12 cellular contexts compared by ENCODE assay signal in the genomic region with DNA sequence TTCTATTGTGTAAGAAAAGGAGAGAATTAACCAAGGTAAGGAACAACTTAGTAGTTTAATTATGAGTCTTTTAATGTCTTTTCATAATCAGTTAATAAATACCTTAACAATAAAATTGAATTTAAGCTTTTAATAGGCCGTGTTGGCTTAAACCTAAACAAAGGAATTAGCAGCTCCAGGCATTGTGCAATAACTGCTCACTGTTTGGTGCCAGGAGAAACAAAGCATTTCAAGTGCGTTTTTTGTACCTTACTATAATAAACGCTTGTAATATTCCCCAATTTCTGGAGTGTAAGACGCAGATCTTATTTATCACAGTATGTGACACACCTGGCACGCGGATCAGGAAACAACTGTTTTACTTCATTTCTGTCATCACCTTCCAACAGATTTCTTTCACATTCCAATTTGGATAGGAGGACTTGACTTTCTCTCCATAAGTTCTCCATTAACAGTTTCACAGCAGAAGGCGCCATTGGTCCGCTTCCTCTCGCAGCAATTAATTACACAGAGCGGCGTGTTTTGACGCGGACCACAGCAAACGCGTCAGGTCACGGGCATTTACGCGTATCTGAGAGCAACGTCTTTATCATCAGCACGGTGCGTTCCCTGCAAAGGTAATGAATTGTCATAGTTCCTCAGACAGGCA.
DNase-seq lines count a peak whose midpoint lies in the region; ATAC-seq, FAIRE-seq and TF ChIP-seq lines count a peak whose summit lies in the region.
"Had no signal": no experiment of that assay in that cellular context is flagged by ENCODE, and none has a peak within 500 bp of the region (broad histone marks: within the 10 kb centered on the region; RNA-seq: fewer than 3 reads in every experiment).

No MANE protein-coding gene starts in this region.

- no peak overlapping the region for H3K4ac ChIP-seq in IMR-90 (ENCODE audit: low read depth, low read length)

- no peaks in the 10 kb centered on the region for H3K9me3 Mint-ChIP-seq in astrocyte (ENCODE audit: unreplicated experiment)
- peaks cover 2 to 7% of the 10 kb centered on the region in 2 donors for H3K9me3 Mint-ChIP-seq in effector memory CD8-positive, alpha-beta T cell
- H3K9me3 Mint-ChIP-seq: activated T-helper 1 cell treated with anti-CD3 and anti-CD28 coated beads, Interleukin-12 subunit alpha, Interleukin-12 subunit beta, Interleukin-2, Interleukin-4 antibody, amounts not matched to agents 30 ng/mL and 10 ng/mL and 1 ng/mL, durations not matched to agents 14 hours and 24 hours and 36 hours had no signal

- no peak overlapping the region for H3K56ac ChIP-seq in IMR-90 (ENCODE audit: extremely low read depth, insufficient read depth, low read length)

- TF ChIP-seq RAD21 in IMR-90 (IDR thresholded peaks at IDR 0.05; ENCODE audit: low read length), result no peak

- H3K9ac ChIP-seq in IMR-90 (ENCODE audit: low read depth, low read length) (no peak overlapping the region), astrocyte (ENCODE audit: low read length) (no peak overlapping the region), subcutaneous abdominal adipose tissue (ENCODE audit: low read length in 5 of 5) (no peak overlapping the region)

- H2BK15ac ChIP-seq in IMR-90 (ENCODE audit: low read depth, low read length), result no peak overlapping the region

- no peaks in the 10 kb centered on the region for H3K36me3 Mint-ChIP-seq in astrocyte (ENCODE audit: low read depth, unreplicated experiment)
- H3K36me3 Mint-ChIP-seq in effector memory CD8-positive, alpha-beta T cell (ENCODE audit: insufficient read depth), result peaks cover 2% of the 10 kb centered on the region

- H3K4me3 ChIP-seq in IMR-90 (ENCODE audit: insufficient read depth, low read depth, low read length) (no peak overlapping the region), astrocyte (ENCODE audit: insufficient read depth, low read depth, low read length) (no peak overlapping the region), subcutaneous abdominal adipose tissue (ENCODE audit: low read depth in 1 of 5, low read length in 5 of 5) (peak overlapping the region; percentile 7 to 65 (median 44)), H7 (ENCODE audit: insufficient read depth, low read depth, low read length) (no peak overlapping the region)
- H3K4me3 ChIP-seq: body of pancreas had no signal

- POLR2A ChIA-PET in IMR-90 (lab: Charles Lee; ENCODE audit: unreplicated experiment), result no interaction called here

- no peaks in the 10 kb centered on the region for H3K36me3 ChIP-seq in IMR-90 (ENCODE audit: control insufficient read depth, insufficient read depth, low read length)
- no peaks in the 10 kb centered on the region for H3K36me3 ChIP-seq in astrocyte (ENCODE audit: insufficient read depth, low read length)
- H3K36me3 ChIP-seq in subcutaneous abdominal adipose tissue (ENCODE audit: control insufficient read depth in 5 of 5, insufficient read depth in 5 of 5, low read length in 5 of 5), result no peaks in the 10 kb centered on the region
- H3K36me3 ChIP-seq in H7 (replicated peaks; ENCODE audit: control insufficient read depth, insufficient read depth, low read length), result no peaks in the 10 kb centered on the region

- peaks cover 6% of the 10 kb centered on the region for H3K27me3 Mint-ChIP-seq in astrocyte (ENCODE audit: low read depth, unreplicated experiment)
- H3K27me3 Mint-ChIP-seq in effector memory CD8-positive, alpha-beta T cell, result no peaks in the 10 kb centered on the region

- H2AFZ ChIP-seq in IMR-90 (replicated peaks; ENCODE audit: low read length, poor library complexity) (peak overlapping the region; percentile 40), astrocyte (ENCODE audit: low read depth, low read length) (peak overlapping the region; percentile 46)

- no peaks in the 10 kb centered on the region for H3K79me1 ChIP-seq in IMR-90 (ENCODE audit: low read depth in 1 of 2, low read length in 2 of 2)

- dilution Hi-C loops in IMR-90 (cut with HindIII; ENCODE audit: low sequenced_read_pairs, unreplicated experiment), result no loop called here

- ATAC-seq in IMR-90 (ENCODE audit: low read depth), result no peak
- peak; percentile 47 for ATAC-seq in left ventricle myocardium superior
- no peak for ATAC-seq in effector memory CD8-positive, alpha-beta T cell (replicated peaks)
- no peak for ATAC-seq in HG03039 (IDR thresholded peaks at IDR 0.05; ENCODE audit: unreplicated experiment)
- ATAC-seq: body of pancreas had no signal

- FAIRE-seq in astrocyte (lab: Jason Lieb, UNC), result no peak
- FAIRE-seq: HTR-8/SVneo had no signal

- H3K18ac ChIP-seq in IMR-90 (ENCODE audit: low read depth, low read length), result no peak overlapping the region

- H3K79me2 ChIP-seq in astrocyte (ENCODE audit: insufficient read depth, low read length), result no peaks in the 10 kb centered on the region

- CTCF ChIA-PET in IMR-90 (lab: Yijun Ruan, JAX), result no interaction called here

- H2AK5ac ChIP-seq in IMR-90 (ENCODE audit: low read depth, low read length), result no peak overlapping the region

- whole genome bisulfite sequencing in IMR-90 (ENCODE audit: extremely low coverage in 2 of 2, insufficient read length in 1 of 2), 2 experiments, result no CpG with 5 or more reads among the region's 21 CpGs

- peaks cover 2% of the 10 kb centered on the region for H3K27me3 ChIP-seq in IMR-90 (ENCODE audit: control insufficient read depth, insufficient read depth, low read length)
- no peaks in the 10 kb centered on the region for H3K27me3 ChIP-seq in astrocyte (ENCODE audit: insufficient read depth, low read length)
- peaks cover 0 to 3% (median 0%) of the 10 kb centered on the region in 5 donors for H3K27me3 ChIP-seq in subcutaneous abdominal adipose tissue (ENCODE audit: control insufficient read depth in 5 of 5, insufficient read depth in 4 of 5, low read length in 5 of 5)
- H3K27me3 ChIP-seq in H7 (ENCODE audit: control insufficient read depth, insufficient read depth, low read length), result no peaks in the 10 kb centered on the region
- H3K27me3 ChIP-seq: body of pancreas had no signal

- DNase-seq in IMR-90 (no peak), astrocyte (ENCODE audit: low read depth) (no peak), left ventricle myocardium superior (peak; percentile 26), H7 (no peak)
- DNase-seq in effector memory CD8-positive, alpha-beta T cell, result no peak
- DNase-seq: activated CD4-positive, alpha-beta T cell treated with anti-CD3 and anti-CD28 coated beads for 4 hours; body of pancreas; NCI-H146 had no signal

- no peak overlapping the region for H3K14ac ChIP-seq in IMR-90 (replicated peaks; ENCODE audit: low read depth, low read length)

- intact Hi-C loops in IMR-90 (cut with micrococcal nuclease) (no loop called here), left ventricle myocardium superior (cut with micrococcal nuclease) (no loop called here)

- H3K4me1 ChIP-seq in IMR-90 (ENCODE audit: control insufficient read depth, insufficient read depth, low read length) (no peaks in the 10 kb centered on the region), astrocyte (ENCODE audit: insufficient read depth, low read length) (no peaks in the 10 kb centered on the region), subcutaneous abdominal adipose tissue (ENCODE audit: control insufficient read depth in 5 of 5, insufficient read depth in 5 of 5, low read length in 5 of 5) (peaks cover 0 to 10% (median 7%) of the 10 kb centered on the region in 5 donors)
- H3K4me1 ChIP-seq: body of pancreas had no signal

- no peak for TF ChIP-seq POLR2A in IMR-90 (IDR thresholded peaks at IDR 0.05; ENCODE audit: low read depth, low read length)

- in situ Hi-C loops in IMR-90 (cut with MboI; ENCODE audit: low sequenced_read_pairs), result no loop called here

- peaks cover 2% of the 10 kb centered on the region for H3K4me1 Mint-ChIP-seq in astrocyte (ENCODE audit: low read depth, unreplicated experiment)
- no peaks in the 10 kb centered on the region for H3K4me1 Mint-ChIP-seq in effector memory CD8-positive, alpha-beta T cell (ENCODE audit: low read depth in 2 of 2)

- H2BK5ac ChIP-seq in IMR-90 (ENCODE audit: low read depth, low read length, poor library complexity, severe bottlenecking), result no peak overlapping the region

- H4K8ac ChIP-seq in IMR-90 (ENCODE audit: low read depth in 2 of 2, low read length in 2 of 2), result no peak overlapping the region

- no peak overlapping the region for H2AK9ac ChIP-seq in IMR-90 (replicated peaks; ENCODE audit: low read depth, low read length, poor library complexity)

- no peak overlapping the region for H3K4me3 Mint-ChIP-seq in astrocyte (ENCODE audit: unreplicated experiment)
- H3K4me3 Mint-ChIP-seq in effector memory CD8-positive, alpha-beta T cell, result no peak overlapping the region
- H3K4me3 Mint-ChIP-seq: activated T-helper 1 cell treated with anti-CD3 and anti-CD28 coated beads, Interleukin-12 subunit alpha, Interleukin-12 subunit beta, Interleukin-2, Interleukin-4 antibody, amounts not matched to agents 30 ng/mL and 10 ng/mL and 1 ng/mL, durations not matched to agents 14 hours and 24 hours and 36 hours had no signal

- no peak overlapping the region for H3K23ac ChIP-seq in IMR-90 (ENCODE audit: low read depth, low read length)

- BruUV-seq in IMR-90 (replicated peaks; lab: Mats Ljungman, UMichigan), result no TSS peak

- H3K9me3 ChIP-seq in IMR-90 (ENCODE audit: control insufficient read depth, insufficient read depth, low read length) (no peaks in the 10 kb centered on the region), astrocyte (ENCODE audit: insufficient read depth, low read depth, low read length) (no peaks in the 10 kb centered on the region), subcutaneous abdominal adipose tissue (ENCODE audit: control insufficient read depth in 5 of 5, low read length in 5 of 5) (no peaks in the 10 kb centered on the region)
- H3K9me3 ChIP-seq: body of pancreas had no signal

- no peak overlapping the region for H4K5ac ChIP-seq in IMR-90 (ENCODE audit: low read depth, low read length)

- H3K9me1 ChIP-seq in IMR-90 (ENCODE audit: insufficient read depth, low read length), result no peaks in the 10 kb centered on the region

- H2BK120ac ChIP-seq in IMR-90 (ENCODE audit: low read depth, low read length), result no peak overlapping the region

- H2BK20ac ChIP-seq in IMR-90 (ENCODE audit: low read depth, low read length), result no peak overlapping the region

- no peaks in the 10 kb centered on the region for H4K20me1 ChIP-seq in IMR-90 (ENCODE audit: insufficient read depth, low read length)
- no peaks in the 10 kb centered on the region for H4K20me1 ChIP-seq in astrocyte (ENCODE audit: insufficient read depth, low read length)

- no peak overlapping the region for H3K27ac Mint-ChIP-seq in astrocyte (ENCODE audit: unreplicated experiment)
- no peak overlapping the region for H3K27ac Mint-ChIP-seq in effector memory CD8-positive, alpha-beta T cell
- H3K27ac Mint-ChIP-seq: activated T-helper 1 cell treated with anti-CD3 and anti-CD28 coated beads, Interleukin-12 subunit alpha, Interleukin-12 subunit beta, Interleukin-2, Interleukin-4 antibody, amounts not matched to agents 30 ng/mL and 10 ng/mL and 1 ng/mL, durations not matched to agents 14 hours and 24 hours and 36 hours had no signal

- H3K4me2 ChIP-seq in IMR-90 (ENCODE audit: low read depth, low read length), result peak overlapping the region; percentile 7
- peak overlapping the region; percentile 61 for H3K4me2 ChIP-seq in astrocyte (ENCODE audit: low read length)

- H3K27ac ChIP-seq in IMR-90 (ENCODE audit: insufficient read depth, low read length) (no peak overlapping the region), astrocyte (ENCODE audit: low read depth, low read length) (no peak overlapping the region), subcutaneous abdominal adipose tissue (ENCODE audit: low read depth, low read length) (no peak overlapping the region)
- H3K27ac ChIP-seq: body of pancreas had no signal

- no peak for TF ChIP-seq CTCF in IMR-90 (conservative IDR thresholded peaks at IDR 0.05; ENCODE audit: low read depth, low read length)
- no peak for TF ChIP-seq CTCF in astrocyte (IDR thresholded peaks at IDR 0.05; ENCODE audit: insufficient read depth, low read depth, low read length)

- no peak overlapping the region for H4K91ac ChIP-seq in IMR-90 (ENCODE audit: insufficient read depth, low read depth, low read length)

Comparison
In these comparisons a context has a peak if more than half of its experiments do, and no peak if none do; other contexts are left out.
1. H3K4me3 ChIP-seq: peak in subcutaneous abdominal adipose tissue (5 of 5); none in IMR-90 (single experiment), astrocyte (single experiment) and H7 (single experiment).